22 cellular contexts compared by ENCODE assay signal in genomic region chr2:214006601-214007000, GRCh38.
DNase-seq lines count a peak whose midpoint lies in the region; ATAC-seq, FAIRE-seq and TF ChIP-seq lines count a peak whose summit lies in the region.
"Had no signal": no experiment of that assay in that cellular context is flagged by ENCODE, and none has a peak within 500 bp of the region (broad histone marks: within the 10 kb centered on the region; RNA-seq: fewer than 3 reads in every experiment).

No MANE protein-coding gene starts in this region.

- H3K4me1 Mint-ChIP-seq in CD8-positive, alpha-beta T cell (ENCODE audit: low read depth), result no peaks in the 10 kb centered on the region
- H3K4me1 Mint-ChIP-seq: CD8-positive, alpha-beta memory T cell; T-cell had no signal

- in situ Hi-C loops in ACHN (cut with HindIII; ENCODE audit: low pct_ligation_motif_present, low pct_unique_long_range_greater_than_20kb, low sequenced_read_pairs), result no loop called here

- ATAC-seq in CD8-positive, alpha-beta T cell, result no peak
- ATAC-seq in HG03159 (IDR thresholded peaks at IDR 0.05; ENCODE audit: unreplicated experiment), result no peak
- ATAC-seq: GM12878, GM23338, T-cell had no signal

- CTCF ChIA-PET in CD8-positive, alpha-beta T cell (lab: Charles Lee), result no interaction called here

- no peak overlapping the region for H3K4me3 Mint-ChIP-seq in CD8-positive, alpha-beta T cell
- H3K4me3 Mint-ChIP-seq: CD8-positive, alpha-beta memory T cell; GM23338; T-cell had no signal

- H3K27ac ChIP-seq in CD8-positive, alpha-beta T cell (ENCODE audit: low read depth, low read length), result no peak overlapping the region
- H3K27ac ChIP-seq: PC-9 had no signal

- no peak overlapping the region for H3K27ac Mint-ChIP-seq in CD8-positive, alpha-beta T cell
- H3K27ac Mint-ChIP-seq: CD8-positive, alpha-beta memory T cell; GM23338; T-cell had no signal

- H3K27me3 ChIP-seq in CD8-positive, alpha-beta T cell (ENCODE audit: insufficient read depth, low read length), result no peaks in the 10 kb centered on the region

- H3K4me3 ChIP-seq in epithelial cell of esophagus (ENCODE audit: low read length), result no peak overlapping the region
- H3K4me3 ChIP-seq in CD8-positive, alpha-beta T cell (ENCODE audit: low read depth, low read length), result no peak overlapping the region
- H3K4me3 ChIP-seq: GM12878, GM23338, PC-9 had no signal

- H3K4me1 ChIP-seq in CD8-positive, alpha-beta T cell (ENCODE audit: insufficient read depth, low read length), result no peaks in the 10 kb centered on the region

- POLR2A ChIA-PET in CD8-positive, alpha-beta T cell (lab: Charles Lee), result no interaction called here

- H3K36me3 Mint-ChIP-seq in CD8-positive, alpha-beta T cell, result no peaks in the 10 kb centered on the region
- H3K36me3 Mint-ChIP-seq: CD8-positive, alpha-beta memory T cell; T-cell had no signal

- DNase-seq in H54 (ENCODE audit: insufficient read length, low spot score) (no peak), RPMI7951 (ENCODE audit: low read depth) (peak; percentile 33), epithelial cell of esophagus (ENCODE audit: low read depth) (peak; percentile 87), kidney tubule cell (ENCODE audit: low spot score) (peak; percentile 59), ACHN (no peak), HT-29 (ENCODE audit: low spot score) (no peak)
- no peak for DNase-seq in CD8-positive, alpha-beta T cell
- DNase-seq: CD8-positive, alpha-beta memory T cell; DND-41; GDM1; Karpas-422; NCI-H187; NCI-H446; NCI-H748 treated with DMSO at 0.1 percent for 48 hours; PC-9; Right ventricle myocardium superior; SK-N-SH; T-cell had no signal

- no peaks in the 10 kb centered on the region for H3K36me3 ChIP-seq in CD8-positive, alpha-beta T cell (ENCODE audit: insufficient read depth, low read length)

- H3K27me3 Mint-ChIP-seq in CD8-positive, alpha-beta T cell (ENCODE audit: low read depth), result no peaks in the 10 kb centered on the region
- H3K27me3 Mint-ChIP-seq: CD8-positive, alpha-beta memory T cell; T-cell had no signal

- TF ChIP-seq CTCF in epithelial cell of esophagus (IDR thresholded peaks at IDR 0.05; ENCODE audit: insufficient read depth, low read depth, low read length, missing control alignments), result no peak
- no peak for TF ChIP-seq CTCF in CD8-positive, alpha-beta T cell (IDR thresholded peaks at IDR 0.05)

- no peak for TF ChIP-seq POLR2A in H54 (IDR thresholded peaks at IDR 0.05; ENCODE audit: low read depth, low read length)

- FAIRE-seq in H54 (lab: Jason Lieb, UNC), result peak; percentile 6
- FAIRE-seq: GM12878, GM18507 had no signal

- no peaks in the 10 kb centered on the region for H3K9me3 ChIP-seq in CD8-positive, alpha-beta T cell (ENCODE audit: low read length)
- H3K9me3 ChIP-seq: SK-N-SH had no signal

- intact Hi-C loops in CD8-positive, alpha-beta T cell (cut with DNase I, micrococcal nuclease), result no loop called here

- H3K9me3 Mint-ChIP-seq in CD8-positive, alpha-beta T cell, result peaks cover 6% of the 10 kb centered on the region

Comparison
In these comparisons a context has a peak if more than half of its experiments do, and no peak if none do; other contexts are left out.
1. DNase-seq: peak in RPMI7951 (single experiment), epithelial cell of esophagus (single experiment) and kidney tubule cell (single experiment); none in H54 (single experiment), ACHN (single experiment), HT-29 (single experiment) and CD8-positive, alpha-beta T cell (0 of 7).